26 cellular contexts compared by ENCODE assay signal in the genomic region with DNA sequence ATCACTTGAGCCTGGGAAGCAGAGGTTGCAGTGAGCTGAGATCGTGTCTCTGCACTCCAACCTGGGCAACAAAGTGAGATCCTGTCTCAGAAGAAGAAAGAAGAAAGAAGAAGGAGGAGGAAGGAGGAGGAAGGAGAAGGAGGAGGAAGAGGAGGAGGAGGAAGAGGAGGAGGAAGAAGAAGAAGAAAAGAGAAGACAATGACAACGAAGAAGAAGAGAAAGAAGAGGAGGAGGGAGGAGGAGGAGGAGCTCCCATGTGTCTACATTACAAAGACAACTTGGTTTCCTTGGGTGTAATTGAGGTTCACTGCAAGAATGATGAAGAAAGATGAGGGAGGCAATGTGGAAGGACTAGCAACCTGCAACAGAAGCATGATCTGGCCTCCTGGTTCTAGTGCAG.
"Had no signal": no experiment of that assay in that cellular context is flagged by ENCODE, and none has a peak within 500 bp of the region (broad histone marks: within the 10 kb centered on the region; RNA-seq: fewer than 3 reads in every experiment).

No MANE protein-coding gene starts in this region.

- H3K9me3 Mint-ChIP-seq: activated naive CD8-positive, alpha-beta T cell treated with anti-CD3 and anti-CD28 coated beads, Interleukin-2, amount 10 ng/mL, durations not matched to agents 7 days and 5 days; nephron progenitor cell had no signal

- H3K36me3 ChIP-seq: gastroesophageal sphincter, left ventricle myocardium inferior, neutrophil, thoracic aorta, WERI-Rb-1 had no signal

- H3K27me3 Mint-ChIP-seq: activated naive CD8-positive, alpha-beta T cell treated with anti-CD3 and anti-CD28 coated beads, Interleukin-2, amount 10 ng/mL, durations not matched to agents 7 days and 5 days; stimulated activated naive CD8-positive, alpha-beta T cell treated with anti-CD3 and anti-CD28 coated beads, Interleukin-15, Interleukin-2, amounts not matched to agents 100 ng/mL and 50 ng/mL, for 24 hours had no signal

- H2AFZ ChIP-seq: hepatocyte had no signal

- DNase-seq: activated CD4-positive, alpha-beta T cell treated with anti-CD3 and anti-CD28 coated beads, Interleukin-2, amount 50 U/mL, for 1 hour; activated CD8-positive, alpha-beta memory T cell treated with anti-CD3 and anti-CD28 coated beads for 24 hours; activated gamma-delta T cell treated with Interleukin-2 at 50 U/mL for 16 hours; activated naive CD8-positive, alpha-beta T cell treated with anti-CD3 and anti-CD28 coated beads, Interleukin-2, amount 10 ng/mL, durations not matched to agents 7 days and 5 days; activated T-cell treated with anti-CD3 and anti-CD28 coated beads, Interleukin-2, amount 50 U/mL, for 1 hour; amygdala; caudate nucleus; cortex of kidney; islet precursor cell; left ventricle myocardium inferior; mucosa of descending colon; nephron progenitor cell; stimulated activated CD4-positive, alpha-beta T cell treated with anti-CD3 and anti-CD28 coated beads, Interleukin-12 subunit alpha, Interleukin-12 subunit beta, amount 100 ng/mL, for 4 hours; stimulated activated CD4-positive, alpha-beta T cell treated with anti-CD3 and anti-CD28 coated beads, Interleukin-4, amount 100 ng/mL, for 1 hour; T1000; trophoblast cell; WERI-Rb-1 had no signal

- ATAC-seq: activated CD4-positive, CD25-positive, alpha-beta regulatory T cell treated with anti-CD3 and anti-CD28 coated beads, Interleukin-2, amount 50 U/mL, for 24 hours; gastroesophageal sphincter; mucosa of descending colon; sciatic nerve had no signal

- H3K4me3 Mint-ChIP-seq: activated naive CD8-positive, alpha-beta T cell treated with anti-CD3 and anti-CD28 coated beads, Interleukin-2, amount 10 ng/mL, durations not matched to agents 7 days and 5 days; nephron progenitor cell; stimulated activated naive CD8-positive, alpha-beta T cell treated with anti-CD3 and anti-CD28 coated beads, Interleukin-15, Interleukin-2, amounts not matched to agents 100 ng/mL and 50 ng/mL, for 24 hours had no signal

- H3K4me3 ChIP-seq: gastroesophageal sphincter, hepatocyte, left ventricle myocardium inferior, lung, mucosa of descending colon, skin epidermis, thoracic aorta had no signal

- H3K4me1 ChIP-seq: gastroesophageal sphincter had no signal

- H3K9me3 ChIP-seq: gastroesophageal sphincter, left ventricle myocardium inferior, mucosa of descending colon, neutrophil, thoracic aorta had no signal

- H3K4me2 ChIP-seq: hepatocyte had no signal

- H3K27ac ChIP-seq: gastroesophageal sphincter, hepatocyte, left ventricle myocardium inferior, neutrophil, skin epidermis, thoracic aorta, WERI-Rb-1 had no signal

- H3K27me3 ChIP-seq: gastroesophageal sphincter, hepatocyte had no signal

- H3K27ac Mint-ChIP-seq: activated naive CD8-positive, alpha-beta T cell treated with anti-CD3 and anti-CD28 coated beads, Interleukin-2, amount 10 ng/mL, durations not matched to agents 7 days and 5 days; nephron progenitor cell; stimulated activated naive CD8-positive, alpha-beta T cell treated with anti-CD3 and anti-CD28 coated beads, Interleukin-15, Interleukin-2, amounts not matched to agents 100 ng/mL and 50 ng/mL, for 24 hours had no signal
